In the genomic region with DNA sequence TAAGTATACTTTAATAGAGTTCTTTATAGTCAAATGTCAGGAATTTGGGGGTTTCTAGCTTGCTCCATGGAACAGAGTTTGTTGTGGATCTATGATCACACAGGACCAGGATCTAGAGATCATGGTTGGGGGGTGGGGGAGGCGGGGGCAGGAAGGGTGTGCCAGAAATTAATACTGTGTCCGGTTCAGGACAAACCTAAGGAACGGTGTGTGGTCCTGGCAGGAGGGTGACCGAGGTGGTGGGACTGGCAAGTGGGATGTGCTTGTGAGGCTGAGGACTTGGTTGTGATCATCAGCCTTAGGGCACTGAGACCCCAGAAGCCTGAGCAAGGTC, we compare ENCODE assay signal across 1 cellular context.
TF ChIP-seq lines count a peak whose summit lies in the region.

No MANE protein-coding gene starts in this region.

TF ChIP-seq in K562, 482 proteins besides CTCF, POLR2A, EP300 and RAD21:
- no peak for TF ChIP-seq FOXJ2 (tag; IDR thresholded peaks at IDR 0.05)
- TF ChIP-seq ZNF764 (CRISPR knock-in tag; IDR thresholded peaks at IDR 0.05; ENCODE audit: low read depth) = no peak
- TF ChIP-seq, protein P1, sequence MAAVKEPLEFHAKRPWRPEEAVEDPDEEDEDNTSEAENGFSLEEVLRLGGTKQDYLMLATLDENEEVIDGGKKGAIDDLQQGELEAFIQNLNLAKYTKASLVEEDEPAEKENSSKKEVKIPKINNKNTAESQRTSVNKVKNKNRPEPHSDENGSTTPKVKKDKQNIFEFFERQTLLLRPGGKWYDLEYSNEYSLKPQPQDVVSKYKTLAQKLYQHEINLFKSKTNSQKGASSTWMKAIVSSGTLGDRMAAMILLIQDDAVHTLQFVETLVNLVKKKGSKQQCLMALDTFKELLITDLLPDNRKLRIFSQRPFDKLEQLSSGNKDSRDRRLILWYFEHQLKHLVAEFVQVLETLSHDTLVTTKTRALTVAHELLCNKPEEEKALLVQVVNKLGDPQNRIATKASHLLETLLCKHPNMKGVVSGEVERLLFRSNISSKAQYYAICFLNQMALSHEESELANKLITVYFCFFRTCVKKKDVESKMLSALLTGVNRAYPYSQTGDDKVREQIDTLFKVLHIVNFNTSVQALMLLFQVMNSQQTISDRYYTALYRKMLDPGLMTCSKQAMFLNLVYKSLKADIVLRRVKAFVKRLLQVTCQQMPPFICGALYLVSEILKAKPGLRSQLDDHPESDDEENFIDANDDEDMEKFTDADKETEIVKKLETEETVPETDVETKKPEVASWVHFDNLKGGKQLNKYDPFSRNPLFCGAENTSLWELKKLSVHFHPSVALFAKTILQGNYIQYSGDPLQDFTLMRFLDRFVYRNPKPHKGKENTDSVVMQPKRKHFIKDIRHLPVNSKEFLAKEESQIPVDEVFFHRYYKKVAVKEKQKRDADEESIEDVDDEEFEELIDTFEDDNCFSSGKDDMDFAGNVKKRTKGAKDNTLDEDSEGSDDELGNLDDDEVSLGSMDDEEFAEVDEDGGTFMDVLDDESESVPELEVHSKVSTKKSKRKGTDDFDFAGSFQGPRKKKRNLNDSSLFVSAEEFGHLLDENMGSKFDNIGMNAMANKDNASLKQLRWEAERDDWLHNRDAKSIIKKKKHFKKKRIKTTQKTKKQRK (IDR thresholded peaks at IDR 0.05; ENCODE audit: borderline replicate concordance, low read depth, low read length) = no peak
- TF ChIP-seq, protein P2, sequence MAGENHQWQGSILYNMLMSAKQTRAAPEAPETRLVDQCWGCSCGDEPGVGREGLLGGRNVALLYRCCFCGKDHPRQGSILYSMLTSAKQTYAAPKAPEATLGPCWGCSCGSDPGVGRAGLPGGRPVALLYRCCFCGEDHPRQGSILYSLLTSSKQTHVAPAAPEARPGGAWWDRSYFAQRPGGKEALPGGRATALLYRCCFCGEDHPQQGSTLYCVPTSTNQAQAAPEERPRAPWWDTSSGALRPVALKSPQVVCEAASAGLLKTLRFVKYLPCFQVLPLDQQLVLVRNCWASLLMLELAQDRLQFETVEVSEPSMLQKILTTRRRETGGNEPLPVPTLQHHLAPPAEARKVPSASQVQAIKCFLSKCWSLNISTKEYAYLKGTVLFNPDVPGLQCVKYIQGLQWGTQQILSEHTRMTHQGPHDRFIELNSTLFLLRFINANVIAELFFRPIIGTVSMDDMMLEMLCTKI (IDR thresholded peaks at IDR 0.05; ENCODE audit: partially characterized antibody) = no peak
- no peak for TF ChIP-seq RBM25 (IDR thresholded peaks at IDR 0.05; ENCODE audit: low read depth, low read length, severe bottlenecking)
- TF ChIP-seq ARID1B (IDR thresholded peaks at IDR 0.05) = no peak
- no peak for TF ChIP-seq TEAD4 (IDR thresholded peaks at IDR 0.05; ENCODE audit: low read length)
- TF ChIP-seq TEAD4 (CRISPR knock-in tag; IDR thresholded peaks at IDR 0.05; ENCODE audit: borderline replicate concordance) = no peak
- no peak for TF ChIP-seq TCF7L2 (IDR thresholded peaks at IDR 0.05; ENCODE audit: low read depth, low read length)
- no peak for TF ChIP-seq JUN (IDR thresholded peaks at IDR 0.05; ENCODE audit: borderline replicate concordance, low read depth, low read length)
- no peak for TF ChIP-seq JUN (CRISPR knock-in tag; IDR thresholded peaks at IDR 0.05; ENCODE audit: borderline replicate concordance)
- TF ChIP-seq TCF3 (CRISPR knock-in tag; IDR thresholded peaks at IDR 0.05) = no peak
- TF ChIP-seq ASH1L (IDR thresholded peaks at IDR 0.05; ENCODE audit: borderline replicate concordance, low read depth, partially characterized antibody) = no peak
- TF ChIP-seq ZNF75A (CRISPR knock-in tag; IDR thresholded peaks at IDR 0.05) = no peak
- TF ChIP-seq E2F3 (CRISPR knock-in tag; IDR thresholded peaks at IDR 0.05) = no peak
- TF ChIP-seq PPARD (CRISPR knock-in tag; IDR thresholded peaks at IDR 0.05) = no peak
